Comparison of ENCODE assay signal across 1 cellular context in the genomic region with DNA sequence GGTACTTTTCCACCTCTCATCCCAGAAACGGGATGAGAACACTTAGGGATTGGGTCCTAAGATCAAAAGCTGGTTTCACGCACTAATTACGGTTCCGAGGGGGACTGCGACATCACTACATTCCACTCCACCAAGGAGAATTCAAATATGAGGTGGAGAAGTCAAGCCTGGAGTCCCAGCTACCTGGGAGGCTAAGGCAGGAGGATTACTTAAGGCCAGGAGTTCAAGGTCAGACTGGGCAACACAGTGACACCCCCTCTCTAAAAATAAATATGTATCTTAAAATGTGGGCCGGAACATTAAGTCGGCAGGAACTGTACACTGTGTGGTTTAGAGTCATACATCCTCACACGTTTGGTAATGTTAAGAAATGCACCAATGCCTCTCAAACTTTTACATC.
TF ChIP-seq lines count a peak whose summit lies in the region.

No MANE protein-coding gene starts in this region.

TF ChIP-seq in endothelial cell of umbilical vein, 7 proteins besides CTCF, POLR2A, EP300 and RAD21:
- TF ChIP-seq GATA2 (IDR thresholded peaks at IDR 0.05; ENCODE audit: insufficient read depth, insufficient read length, low read depth, low read length) (no peak), EZH2 (IDR thresholded peaks at IDR 0.05; ENCODE audit: borderline replicate concordance, low read depth, low read length, severe bottlenecking) (no peak), FOS (IDR thresholded peaks at IDR 0.05; ENCODE audit: borderline replicate concordance, insufficient read depth, low read length) (no peak), POLR2AphosphoS5 (IDR thresholded peaks at IDR 0.05; ENCODE audit: insufficient read depth, low read depth, low read length) (no peak), MYC (IDR thresholded peaks at IDR 0.05; ENCODE audit: low read depth, low read length) (no peak), JUN (IDR thresholded peaks at IDR 0.05; ENCODE audit: borderline replicate concordance, insufficient read depth, insufficient read length, low read depth) (no peak)
- TF ChIP-seq, protein P1, sequence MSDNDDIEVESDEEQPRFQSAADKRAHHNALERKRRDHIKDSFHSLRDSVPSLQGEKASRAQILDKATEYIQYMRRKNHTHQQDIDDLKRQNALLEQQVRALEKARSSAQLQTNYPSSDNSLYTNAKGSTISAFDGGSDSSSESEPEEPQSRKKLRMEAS (IDR thresholded peaks at IDR 0.05; ENCODE audit: insufficient read depth, insufficient read length): no peak
